In genomic region chrX:40083120-40083978, GRCh38 we compare ENCODE assay signal across 8 cellular contexts. TPM values are rescaled to one million over a fixed set of nuclear protein-coding genes. Genes with fewer than 3 reads are reported as not detected.
DNase-seq lines count a peak whose midpoint lies in the region; ATAC-seq and TF ChIP-seq lines count a peak whose summit lies in the region.

No MANE protein-coding gene starts in this region.

- no peak for DNase-seq in HCT116 (ENCODE audit: low read depth, low spot score)
- no peak for DNase-seq in cardiac fibroblast (ENCODE audit: low read depth in 2 of 2)
- DNase-seq in lung (ENCODE audit: low spot score): no peak

- POLR2A ChIA-PET in HCT116 (lab: Charles Lee): no interaction called here

- H3K9me2 ChIP-seq in HCT116 (ENCODE audit: insufficient read depth): no peaks in the 10 kb centered on the region

- BruUV-seq in HCT116 (replicated peaks; lab: Mats Ljungman, UMichigan): no TSS peak

- H3K9me3 ChIP-seq in HCT116 (ENCODE audit: control insufficient read depth in 1 of 2, insufficient read depth in 1 of 2, low read depth in 1 of 2, low read length in 2 of 2) (no peaks in the 10 kb centered on the region), lung (ENCODE audit: control insufficient read depth in 2 of 2, insufficient read depth in 1 of 2, low read length in 1 of 2) (no peaks in the 10 kb centered on the region)

- CTCF ChIA-PET in HCT116 (lab: Charles Lee): no interaction called here

- intact Hi-C loops in HCT116 (cut with micrococcal nuclease): no loop called here

- RAD21 ChIA-PET in HCT116 (lab: Charles Lee; ENCODE audit: low non-redundant PET in 1 of 2, low total read pairs in 2 of 2, uncharacterized antibody in 2 of 2, unreplicated experiment in 2 of 2): no interaction called here

- no peak overlapping the region for H3K4me2 ChIP-seq in HCT116 (ENCODE audit: low read length)

- peaks cover 36 to 48% of the 10 kb centered on the region in 2 experiments; a peak in 3 of 4 replicates for H3K4me1 ChIP-seq in HCT116 (ENCODE audit: control insufficient read depth in 1 of 2, insufficient read depth in 2 of 2, low read length in 2 of 2)
- H3K4me1 ChIP-seq in lung (ENCODE audit: control insufficient read depth in 2 of 2, insufficient read depth in 2 of 2, low read length in 2 of 2): peaks cover 7 to 31% of the 10 kb centered on the region in 2 donors
- H3K4me1 ChIP-seq in urinary bladder (ENCODE audit: insufficient read depth): peaks cover 5% of the 10 kb centered on the region

- H3K27me3 ChIP-seq in HCT116 (ENCODE audit: insufficient read depth, low read length) (no peaks in the 10 kb centered on the region), lung (ENCODE audit: control insufficient read depth, insufficient read depth) (peaks cover 4% of the 10 kb centered on the region)

- no peak for TF ChIP-seq POLR2A in HCT116 (IDR thresholded peaks at IDR 0.05; ENCODE audit: borderline replicate concordance, extremely low read depth, insufficient read depth, insufficient read length)

- no peaks in the 10 kb centered on the region for H3K36me3 ChIP-seq in HCT116 (ENCODE audit: control insufficient read depth in 1 of 2, insufficient read depth in 2 of 2, low read length in 2 of 2)
- H3K36me3 ChIP-seq in lung (ENCODE audit: control insufficient read depth in 2 of 2, insufficient read depth in 2 of 2, low read length in 2 of 2): no peaks in the 10 kb centered on the region
- no peaks in the 10 kb centered on the region for H3K36me3 ChIP-seq in urinary bladder (ENCODE audit: insufficient read depth)

- no peak overlapping the region for H2AFZ ChIP-seq in HCT116 (ENCODE audit: low read depth, low read length, poor library complexity, severe bottlenecking)

- H3K27ac ChIP-seq in 22Rv1 (peak overlapping the region; percentile 98), HCT116 (ENCODE audit: low read depth, low read length) (no peak overlapping the region), lung (ENCODE audit: low read depth in 1 of 2, low read length in 1 of 2) (no peak overlapping the region), urinary bladder (ENCODE audit: low read depth) (no peak overlapping the region)

- no peaks in the 10 kb centered on the region for H4K20me1 ChIP-seq in HCT116 (ENCODE audit: insufficient read depth)

- H3K9ac ChIP-seq in HCT116 (ENCODE audit: low read length): no peak overlapping the region

- TF ChIP-seq RAD21 in HCT116 (IDR thresholded peaks at IDR 0.05; ENCODE audit: low read depth): no peak

- TF ChIP-seq CTCF in 22Rv1 (IDR thresholded peaks at IDR 0.05): no peak
- TF ChIP-seq CTCF in HCT116 (IDR thresholded peaks at IDR 0.05 in 2 of 3, conservative IDR thresholded peaks at IDR 0.05 in 1 of 3; ENCODE audit: borderline replicate concordance in 1 of 3, insufficient read depth in 1 of 3, low read depth in 2 of 3, low read length in 2 of 3): no peak
- TF ChIP-seq CTCF in cardiac fibroblast (IDR thresholded peaks at IDR 0.05; ENCODE audit: low read depth, low read length): no peak
- no peak for TF ChIP-seq CTCF in lung (IDR thresholded peaks at IDR 0.05; ENCODE audit: control extremely low read depth, extremely low read depth)

- ATAC-seq in HCT116 (peak; percentile 43), lung (ENCODE audit: insufficient read depth, low FRiP score) (peak; percentile 17), GM21390 (IDR thresholded peaks at IDR 0.05; ENCODE audit: unreplicated experiment) (no peak), HG03342 (IDR thresholded peaks at IDR 0.05; ENCODE audit: unreplicated experiment) (no peak), GM18868 (IDR thresholded peaks at IDR 0.05; ENCODE audit: unreplicated experiment) (no peak)

- WGBS in lung, 2 donors: 5 to 7% methylated on average over 12 to 61 of the region's 61 CpGs
- 3% methylated on average over 60 of the region's 61 CpGs for WGBS in urinary bladder

- H3K79me2 ChIP-seq in HCT116 (ENCODE audit: insufficient read depth, low read length): peaks cover 100% of the 10 kb centered on the region

- H3K4me3 ChIP-seq in HCT116 (replicated peaks in 1 of 2; ENCODE audit: low read depth in 1 of 2, low read length in 2 of 2): no peak overlapping the region
- H3K4me3 ChIP-seq in cardiac fibroblast (replicated peaks in 1 of 2; ENCODE audit: low read depth in 2 of 2, low read length in 2 of 2): peak overlapping the region; percentile 29 to 39
- peak overlapping the region; percentile 3 for H3K4me3 ChIP-seq in lung
- H3K4me3 ChIP-seq in urinary bladder (ENCODE audit: low read depth, low read length): peak overlapping the region; percentile 37

TF ChIP-seq in HCT116, 20 proteins besides CTCF, POLR2A, EP300 and RAD21:
- TF ChIP-seq MAX (IDR thresholded peaks at IDR 0.05) (no peak), EGR1 (IDR thresholded peaks at IDR 0.05; ENCODE audit: low read depth) (no peak), JUND (IDR thresholded peaks at IDR 0.05) (no peak), SP1 (IDR thresholded peaks at IDR 0.05; ENCODE audit: low read depth) (no peak), EZH2phosphoT487 (IDR thresholded peaks at IDR 0.05; ENCODE audit: borderline replicate concordance) (no peak), ZBTB33 (IDR thresholded peaks at IDR 0.05; ENCODE audit: extremely low read depth, insufficient replicate concordance, low read length) (no peak), ELF1 (IDR thresholded peaks at IDR 0.05; ENCODE audit: borderline replicate concordance, low read depth) (no peak), REST (IDR thresholded peaks at IDR 0.05; ENCODE audit: low read depth) (no peak), CBX3 (IDR thresholded peaks at IDR 0.05; ENCODE audit: low read depth) (no peak), TCF7L2 (IDR thresholded peaks at IDR 0.05; ENCODE audit: borderline replicate concordance, extremely low read depth, insufficient read depth, insufficient read length) (no peak), ZFX (IDR thresholded peaks at IDR 0.05) (no peak), SRF (IDR thresholded peaks at IDR 0.05; ENCODE audit: low read depth) (no peak), POLR2AphosphoS5 (IDR thresholded peaks at IDR 0.05; ENCODE audit: low read depth, low read length) (no peak)

RNA-seq across cellular contexts. Expression of gene BCOR, which starts 14.4 kb away (rescaled TPM):
- total RNA-seq in HCT116 (2021; ENCODE audit: unreplicated experiment) (35.1 TPM), lung (10 to 100 TPM; 18.8 to 67.2 TPM), urinary bladder (26.5 TPM)
- polyA plus RNA-seq in HCT116 (2012): 12.3 and 14.5 TPM in 2 replicates
- polyA plus RNA-seq in lung (10 to 100 TPM; 10.8 to 13.1 TPM), urinary bladder (20.8 TPM)

Comparison
In these comparisons a context has a peak if more than half of its experiments do, and no peak if none do; other contexts are left out.
1. ATAC-seq: peak in HCT116 (single experiment) and lung (single experiment); none in GM21390 (single experiment), HG03342 (single experiment) and GM18868 (single experiment).
2. H3K4me3 ChIP-seq: peak in cardiac fibroblast (2 of 2), lung (single experiment) and urinary bladder (single experiment); none in HCT116 (0 of 2).